38 cellular contexts compared by ENCODE assay signal in genomic region chrX:147333821-147334220, GRCh38.
"Had no signal": no experiment of that assay in that cellular context is flagged by ENCODE, and none has a peak within 500 bp of the region (broad histone marks: within the 10 kb centered on the region; RNA-seq: fewer than 3 reads in every experiment).

No MANE protein-coding gene starts in this region.

- H3K9me3 ChIP-seq: adrenal gland, ascending aorta, breast epithelium had no signal

- H3K4me3 Mint-ChIP-seq: activated naive CD4-positive, alpha-beta T cell treated with anti-CD3 and anti-CD28 coated beads for 36 hours; activated naive CD4-positive, alpha-beta T cell treated with anti-CD3 and anti-CD28 coated beads, Interleukin-2, amount 10 ng/mL, durations not matched to agents 7 days and 5 days; activated naive CD4-positive, alpha-beta T cell treated with anti-CD3 and anti-CD28 coated beads, Interleukin-2, amount 50 U/mL, for 24 hours; activated naive CD8-positive, alpha-beta T cell; activated naive CD8-positive, alpha-beta T cell treated with anti-CD3 and anti-CD28 coated beads for 36 hours; activated naive CD8-positive, alpha-beta T cell treated with anti-CD3 and anti-CD28 coated beads, Interleukin-2, amount 10 ng/mL, durations not matched to agents 7 days and 5 days; activated naive CD8-positive, alpha-beta T cell treated with anti-CD3 and anti-CD28 coated beads, Interleukin-2, amount 50 U/mL, for 24 hours; activated T-cell treated with anti-CD3 and anti-CD28 coated beads, Interleukin-2, amount 50 U/mL, for 24 hours; activated T-cell treated with anti-CD3 and anti-CD28 coated beads, Interleukin-2, amount 50 U/mL, for 4 hours; activated T-cell treated with anti-CD3 and anti-CD28 coated beads, Interleukin-2, amount 50 U/mL, for 72 hours; activated T-helper 1 cell treated with anti-CD3 and anti-CD28 coated beads, Interleukin-12 subunit alpha, Interleukin-12 subunit beta, Interleukin-2, Interleukin-4 antibody, amounts not matched to agents 30 ng/mL and 10 ng/mL and 1 ng/mL, durations not matched to agents 14 hours and 24 hours and 36 hours; activated T-helper 17 cell treated with anti-CD3 and anti-CD28 coated beads, Interleukin-2, amount 50 U/mL, for 72 hours; brain; central memory CD8-positive, alpha-beta T cell had no signal

- H3K36me3 ChIP-seq: adrenal gland, ascending aorta, brain microvascular endothelial cell, breast epithelium, cardiac muscle cell had no signal

- H3K4me1 ChIP-seq: adrenal gland, ascending aorta, breast epithelium had no signal

- H3K9me3 Mint-ChIP-seq: activated naive CD4-positive, alpha-beta T cell treated with anti-CD3 and anti-CD28 coated beads, Interleukin-2, amount 10 ng/mL, durations not matched to agents 7 days and 5 days; activated naive CD4-positive, alpha-beta T cell treated with anti-CD3 and anti-CD28 coated beads, Interleukin-2, amount 50 U/mL, for 24 hours; activated naive CD8-positive, alpha-beta T cell treated with anti-CD3 and anti-CD28 coated beads for 36 hours; activated naive CD8-positive, alpha-beta T cell treated with anti-CD3 and anti-CD28 coated beads, Interleukin-2, amount 10 ng/mL, durations not matched to agents 7 days and 5 days; brain had no signal

- H3K27me3 ChIP-seq: adrenal gland, ascending aorta, brain microvascular endothelial cell, breast epithelium, cardiac muscle cell had no signal

- H3K36me3 Mint-ChIP-seq: activated naive CD4-positive, alpha-beta T cell treated with anti-CD3 and anti-CD28 coated beads, Interleukin-2, amount 10 ng/mL, durations not matched to agents 7 days and 5 days; activated naive CD4-positive, alpha-beta T cell treated with anti-CD3 and anti-CD28 coated beads, Interleukin-2, amount 50 U/mL, for 24 hours; activated naive CD4-positive, alpha-beta T cell treated with anti-CD3 and anti-CD28 coated beads, Interleukin-2, amount 50 U/mL, for 72 hours; activated naive CD8-positive, alpha-beta T cell; activated naive CD8-positive, alpha-beta T cell treated with anti-CD3 and anti-CD28 coated beads for 36 hours; activated naive CD8-positive, alpha-beta T cell treated with anti-CD3 and anti-CD28 coated beads, Interleukin-2, amount 10 ng/mL, durations not matched to agents 7 days and 5 days; brain had no signal

- H3K4me1 Mint-ChIP-seq: activated naive CD4-positive, alpha-beta T cell treated with anti-CD3 and anti-CD28 coated beads, Interleukin-2, amount 10 ng/mL, durations not matched to agents 7 days and 5 days; activated naive CD4-positive, alpha-beta T cell treated with anti-CD3 and anti-CD28 coated beads, Interleukin-2, amount 50 U/mL, for 24 hours; activated naive CD8-positive, alpha-beta T cell treated with anti-CD3 and anti-CD28 coated beads for 36 hours; activated naive CD8-positive, alpha-beta T cell treated with anti-CD3 and anti-CD28 coated beads, Interleukin-2, amount 10 ng/mL, durations not matched to agents 7 days and 5 days; activated naive CD8-positive, alpha-beta T cell treated with anti-CD3 and anti-CD28 coated beads, Interleukin-2, amount 50 U/mL, for 24 hours; activated T-helper 17 cell treated with anti-CD3 and anti-CD28 coated beads, Interleukin-2, amount 50 U/mL, for 72 hours; brain; central memory CD8-positive, alpha-beta T cell had no signal

- H3K27me3 Mint-ChIP-seq: activated naive CD4-positive, alpha-beta T cell treated with anti-CD3 and anti-CD28 coated beads, Interleukin-2, amount 10 ng/mL, durations not matched to agents 7 days and 5 days; activated naive CD4-positive, alpha-beta T cell treated with anti-CD3 and anti-CD28 coated beads, Interleukin-2, amount 50 U/mL, for 24 hours; activated naive CD8-positive, alpha-beta T cell; activated naive CD8-positive, alpha-beta T cell treated with anti-CD3 and anti-CD28 coated beads for 36 hours; activated naive CD8-positive, alpha-beta T cell treated with anti-CD3 and anti-CD28 coated beads, Interleukin-2, amount 10 ng/mL, durations not matched to agents 7 days and 5 days; activated naive CD8-positive, alpha-beta T cell treated with anti-CD3 and anti-CD28 coated beads, Interleukin-2, amount 50 U/mL, for 24 hours; activated T-helper 17 cell treated with anti-CD3 and anti-CD28 coated beads, Interleukin-2, amount 50 U/mL, for 72 hours; brain; central memory CD8-positive, alpha-beta T cell had no signal

- ATAC-seq: activated naive CD4-positive, alpha-beta T cell treated with anti-CD3 and anti-CD28 coated beads, Interleukin-2, amount 50 U/mL, for 72 hours; activated naive CD8-positive, alpha-beta T cell treated with anti-CD3 and anti-CD28 coated beads, Interleukin-2, amount 50 U/mL, for 24 hours; activated T-cell treated with anti-CD3 and anti-CD28 coated beads, Interleukin-2, amount 50 U/mL, for 4 hours; activated T-cell treated with anti-CD3 and anti-CD28 coated beads, Interleukin-2, amount 50 U/mL, for 72 hours; activated T-helper 17 cell treated with anti-CD3 and anti-CD28 coated beads, Interleukin-2, amount 50 U/mL, for 72 hours had no signal

- DNase-seq: activated effector memory CD4-positive, alpha-beta T cell treated with anti-CD3 and anti-CD28 coated beads, Interleukin-2, amount 50 U/mL, for 16 hours; activated effector memory CD4-positive, alpha-beta T cell treated with Interleukin-2 at 50 U/mL for 16 hours; activated gamma-delta T cell; activated gamma-delta T cell treated with Interleukin-2 at 50 U/mL for 16 hours; activated naive CD4-positive, alpha-beta T cell; activated naive CD4-positive, alpha-beta T cell treated with anti-CD3 and anti-CD28 coated beads for 36 hours; activated naive CD4-positive, alpha-beta T cell treated with anti-CD3 and anti-CD28 coated beads, Interleukin-2, amount 10 ng/mL, durations not matched to agents 7 days and 5 days; activated naive CD4-positive, alpha-beta T cell treated with anti-CD3 and anti-CD28 coated beads, Interleukin-2, amount 50 U/mL, for 16 hours; activated naive CD4-positive, alpha-beta T cell treated with Interleukin-2 at 50 U/mL for 16 hours; activated naive CD8-positive, alpha-beta T cell treated with anti-CD3 and anti-CD28 coated beads for 36 hours; activated naive CD8-positive, alpha-beta T cell treated with anti-CD3 and anti-CD28 coated beads, Interleukin-2, amount 10 ng/mL, durations not matched to agents 7 days and 5 days; activated naive CD8-positive, alpha-beta T cell treated with anti-CD3 and anti-CD28 coated beads, Interleukin-2, amount 50 U/mL, for 24 hours; activated T-cell treated with anti-CD3 and anti-CD28 coated beads for 4 hours; activated T-cell treated with anti-CD3 and anti-CD28 coated beads, Interleukin-2, amount 50 U/mL, for 1 hour; activated T-cell treated with anti-CD3 and anti-CD28 coated beads, Interleukin-2, amount 50 U/mL, for 24 hours; activated T-cell treated with anti-CD3 and anti-CD28 coated beads, Interleukin-2, amount 50 U/mL, for 4 hours; activated T-cell treated with anti-CD3 and anti-CD28 coated beads, Interleukin-2, amount 50 U/mL, for 48 hours; activated T-cell treated with anti-CD3 and anti-CD28 coated beads, Interleukin-2, amount 50 U/mL, for 72 hours; adrenal gland; amniotic stem cell; amygdala; anterior cingulate cortex; aorta; brain microvascular endothelial cell; caudate nucleus; central memory CD4-positive, alpha-beta T cell; cerebellar nuclear complex had no signal

- H3K27ac ChIP-seq: adrenal gland, ascending aorta, brain microvascular endothelial cell, breast epithelium, cardiac muscle cell had no signal

- H3K27ac Mint-ChIP-seq: activated naive CD4-positive, alpha-beta T cell treated with anti-CD3 and anti-CD28 coated beads for 36 hours; activated naive CD4-positive, alpha-beta T cell treated with anti-CD3 and anti-CD28 coated beads, Interleukin-2, amount 10 ng/mL, durations not matched to agents 7 days and 5 days; activated naive CD4-positive, alpha-beta T cell treated with anti-CD3 and anti-CD28 coated beads, Interleukin-2, amount 50 U/mL, for 24 hours; activated naive CD4-positive, alpha-beta T cell treated with anti-CD3 and anti-CD28 coated beads, Interleukin-2, amount 50 U/mL, for 72 hours; activated naive CD8-positive, alpha-beta T cell; activated naive CD8-positive, alpha-beta T cell treated with anti-CD3 and anti-CD28 coated beads for 36 hours; activated naive CD8-positive, alpha-beta T cell treated with anti-CD3 and anti-CD28 coated beads, Interleukin-2, amount 10 ng/mL, durations not matched to agents 7 days and 5 days; activated naive CD8-positive, alpha-beta T cell treated with anti-CD3 and anti-CD28 coated beads, Interleukin-2, amount 50 U/mL, for 24 hours; activated T-cell treated with anti-CD3 and anti-CD28 coated beads, Interleukin-2, amount 50 U/mL, for 24 hours; activated T-cell treated with anti-CD3 and anti-CD28 coated beads, Interleukin-2, amount 50 U/mL, for 72 hours; activated T-helper 1 cell treated with anti-CD3 and anti-CD28 coated beads, Interleukin-12 subunit alpha, Interleukin-12 subunit beta, Interleukin-2, Interleukin-4 antibody, amounts not matched to agents 30 ng/mL and 10 ng/mL and 1 ng/mL, durations not matched to agents 14 hours and 24 hours and 36 hours; activated T-helper 17 cell treated with anti-CD3 and anti-CD28 coated beads, Interleukin-2, amount 50 U/mL, for 72 hours; activated T-helper 2 cell treated with anti-CD3 and anti-CD28 coated beads, Interferon-gamma antibody, Interleukin-2, Interleukin-4, amounts not matched to agents 10 μg/mL and 5 μg/mL and 100 μg/mL, durations not matched to agents 14 hours and 24 hours and 36 hours; brain had no signal

- H3K4me3 ChIP-seq: adrenal gland, ascending aorta, breast epithelium, cardiac muscle cell had no signal
